ENCODE assay signal across 21 cellular contexts in genomic region chr20:46582648-46583047, GRCh38. TPM values are rescaled to one million over a fixed set of nuclear protein-coding genes. Genes with fewer than 3 reads are reported as not detected.
"Had no signal": no experiment of that assay in that cellular context is flagged by ENCODE, and none has a peak within 500 bp of the region (broad histone marks: within the 10 kb centered on the region; RNA-seq: fewer than 3 reads in every experiment).

No MANE protein-coding gene starts in this region.

- H3K27me3 ChIP-seq: ascending aorta, breast epithelium had no signal

- H3K9me3 ChIP-seq: ascending aorta, breast epithelium, prostate gland, spleen, thoracic aorta had no signal

- DNase-seq: activated CD4-positive, alpha-beta T cell treated with anti-CD3 and anti-CD28 coated beads, Interleukin-2, amount 50 U/mL, for 4 hours; activated CD4-positive, CD25-positive, alpha-beta regulatory T cell treated with anti-CD3 and anti-CD28 coated beads, Interleukin-2, amount 50 U/mL, for 72 hours; activated naive CD4-positive, alpha-beta T cell treated with anti-CD3 and anti-CD28 coated beads for 36 hours; activated naive CD8-positive, alpha-beta T cell treated with anti-CD3 and anti-CD28 coated beads, Interleukin-2, amount 50 U/mL, for 24 hours; hippocampal formation; kidney glomerular epithelial cell; left ventricle myocardium superior; nephron progenitor cell; spleen; stimulated activated naive CD8-positive, alpha-beta T cell treated with anti-CD3 and anti-CD28 coated beads, Interleukin-15, amount 100 ng/mL, for 72 hours; SW 1271 had no signal

- ATAC-seq: activated naive CD8-positive, alpha-beta T cell treated with anti-CD3 and anti-CD28 coated beads, Interleukin-2, amount 50 U/mL, for 24 hours; esophagus mucosa; left ventricle myocardium superior; sciatic nerve; stimulated activated naive CD8-positive, alpha-beta T cell treated with anti-CD3 and anti-CD28 coated beads, Interleukin-15, amount 100 ng/mL, for 72 hours had no signal

- H3K4me1 ChIP-seq: ascending aorta, breast epithelium, prostate gland, spleen had no signal

- H3K27ac ChIP-seq: ascending aorta, breast epithelium, prostate gland, spleen, thoracic aorta had no signal

- H3K36me3 ChIP-seq: ascending aorta, breast epithelium, prostate gland, spleen, thoracic aorta had no signal

- H3K4me3 ChIP-seq: ascending aorta, breast epithelium, prostate gland, spleen, thoracic aorta had no signal

RNA-seq across cellular contexts. Expression of gene OCSTAMP, which starts 32.2 kb away (rescaled TPM):
- total RNA-seq: activated naive CD4-positive, alpha-beta T cell treated with anti-CD3 and anti-CD28 coated beads for 36 hours; activated T-helper 2 cell treated with anti-CD3 and anti-CD28 coated beads, Interferon-gamma antibody, Interleukin-2, Interleukin-4, amounts not matched to agents 10 μg/mL and 5 μg/mL and 100 μg/mL, durations not matched to agents 14 hours and 24 hours and 36 hours; ascending aorta; dermis microvascular lymphatic vessel endothelial cell; esophagus mucosa; left ventricle myocardium superior; osteoblast; prostate gland; sciatic nerve; spleen; thoracic aorta; ureter had no signal
- polyA plus RNA-seq: spleen had no signal
